ENCODE assay signal across 1 cellular context in the genomic region with DNA sequence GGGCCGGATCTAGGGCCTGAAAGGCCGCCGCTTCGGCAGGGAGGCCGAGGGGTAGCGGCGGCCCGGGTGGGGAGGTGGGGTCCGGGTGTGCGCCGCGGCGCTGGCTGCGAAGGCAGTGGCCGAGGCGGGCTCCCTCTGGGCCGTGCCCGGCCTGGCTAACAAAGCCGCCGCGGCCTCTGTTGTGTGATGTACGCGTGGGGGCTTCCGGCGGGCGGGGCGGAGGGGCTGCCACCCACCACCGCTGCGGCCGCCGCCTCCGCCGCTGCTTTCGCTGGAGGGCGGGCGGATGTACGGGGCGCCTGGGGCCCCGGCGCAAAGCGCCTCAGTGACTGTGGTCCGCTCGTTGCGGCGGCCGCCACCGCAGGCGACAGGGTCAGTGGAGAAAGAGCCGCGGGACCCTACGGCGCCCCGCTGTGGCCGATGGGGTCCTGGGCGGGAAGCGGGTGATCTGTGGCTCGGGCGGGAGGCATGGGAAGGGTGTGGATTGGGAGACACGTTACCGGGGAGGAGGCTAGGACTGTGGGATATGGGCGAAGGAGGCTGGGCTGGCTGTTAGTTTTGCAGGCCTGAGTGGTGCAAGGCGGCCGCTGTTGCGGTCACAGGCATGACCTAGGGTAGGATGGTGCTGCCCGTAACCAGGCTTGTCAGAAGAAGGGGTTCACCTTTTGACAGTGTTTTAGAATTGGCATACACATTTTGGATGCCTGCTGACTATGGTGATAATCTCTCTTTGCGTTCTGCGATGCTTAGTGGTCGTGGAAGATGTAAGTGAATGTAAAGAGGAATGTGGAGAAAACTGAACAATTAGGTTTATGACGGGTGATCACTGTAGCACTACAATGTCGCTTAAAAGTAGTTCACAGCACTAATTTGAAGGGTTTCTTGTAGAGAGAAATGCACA.
A peak's percentile ranks its signal among the peaks of the same experiment; 100 is the strongest.
TF ChIP-seq lines count a peak whose summit lies in the region.

No MANE protein-coding gene starts in this region.

TF ChIP-seq in K562, 482 proteins besides CTCF, POLR2A, EP300 and RAD21 (continued from another document and continues in another):
- TF ChIP-seq, protein P1, sequence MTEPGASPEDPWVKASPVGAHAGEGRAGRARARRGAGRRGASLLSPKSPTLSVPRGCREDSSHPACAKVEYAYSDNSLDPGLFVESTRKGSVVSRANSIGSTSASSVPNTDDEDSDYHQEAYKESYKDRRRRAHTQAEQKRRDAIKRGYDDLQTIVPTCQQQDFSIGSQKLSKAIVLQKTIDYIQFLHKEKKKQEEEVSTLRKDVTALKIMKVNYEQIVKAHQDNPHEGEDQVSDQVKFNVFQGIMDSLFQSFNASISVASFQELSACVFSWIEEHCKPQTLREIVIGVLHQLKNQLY (CRISPR knock-in tag; conservative IDR thresholded peaks at IDR 0.05): no peak
- TF ChIP-seq ZNF311 (CRISPR knock-in tag; IDR thresholded peaks at IDR 0.05) (no peak), ZNF589 (CRISPR knock-in tag; IDR thresholded peaks at IDR 0.05; ENCODE audit: low read depth) (0 out of 2 replicates have a peak, but pooled peaks have one; percentile 21), ZNF830 (CRISPR knock-in tag; IDR thresholded peaks at IDR 0.05) (no peak), CBFB (CRISPR knock-in tag; IDR thresholded peaks at IDR 0.05) (peak; percentile 64; the same call in 1 of the 2 replicates), HMGN3 (IDR thresholded peaks at IDR 0.05; ENCODE audit: borderline replicate concordance, extremely low read depth, insufficient read length, low read depth, low read length) (peak; percentile 42), TFAP4 (CRISPR knock-in tag; IDR thresholded peaks at IDR 0.05; ENCODE audit: borderline replicate concordance) (peak; percentile 46; the same call in 1 of the 2 replicates), ZNF766 (CRISPR knock-in tag; conservative IDR thresholded peaks at IDR 0.05) (no peak), PRDM10 (IDR thresholded peaks at IDR 0.05; ENCODE audit: partially characterized antibody) (peak; percentile 27), GABPA (tag; conservative IDR thresholded peaks at IDR 0.05; ENCODE audit: low read depth) (no peak), CREB3L1 (IDR thresholded peaks at IDR 0.05; ENCODE audit: borderline replicate concordance, low read depth) (no peak), POLR2B (IDR thresholded peaks at IDR 0.05; ENCODE audit: low read depth, partially characterized antibody) (peak; percentile 18), ZNF280B (CRISPR knock-in tag; IDR thresholded peaks at IDR 0.05) (no peak), NEUROD1 (IDR thresholded peaks at IDR 0.05; ENCODE audit: borderline replicate concordance, low read depth, low read length, partially characterized antibody) (peak; percentile 21), ETV6 (IDR thresholded peaks at IDR 0.05; ENCODE audit: borderline replicate concordance in 1 of 2, low read depth in 2 of 2, low read length in 1 of 2) (no peak), ETV6 (CRISPR knock-in tag; IDR thresholded peaks at IDR 0.05; ENCODE audit: borderline replicate concordance) (no peak), ZNF212 (CRISPR knock-in tag; IDR thresholded peaks at IDR 0.05) (no peak), STAT6 (CRISPR knock-in tag; IDR thresholded peaks at IDR 0.05) (no peak), ZC3H4 (CRISPR knock-in tag; IDR thresholded peaks at IDR 0.05; ENCODE audit: borderline replicate concordance) (no peak), ZNF512 (tag; IDR thresholded peaks at IDR 0.05) (no peak), FOXJ3 (CRISPR knock-in tag; IDR thresholded peaks at IDR 0.05) (no peak), HDAC1 (IDR thresholded peaks at IDR 0.05) (peak in 1 of 2 experiments; percentile 81; a peak in 2 of 4 replicates), TFAM (CRISPR knock-in tag; conservative IDR thresholded peaks at IDR 0.05) (no peak), FOSL1 (tag; conservative IDR thresholded peaks at IDR 0.05) (no peak)
- TF ChIP-seq, protein P2, sequence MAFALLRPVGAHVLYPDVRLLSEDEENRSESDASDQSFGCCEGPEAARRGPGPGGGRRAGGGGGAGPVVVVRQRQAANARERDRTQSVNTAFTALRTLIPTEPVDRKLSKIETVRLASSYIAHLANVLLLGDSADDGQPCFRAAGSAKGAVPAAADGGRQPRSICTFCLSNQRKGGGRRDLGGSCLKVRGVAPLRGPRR (CRISPR knock-in tag; IDR thresholded peaks at IDR 0.05): no peak
- TF ChIP-seq, protein P3, sequence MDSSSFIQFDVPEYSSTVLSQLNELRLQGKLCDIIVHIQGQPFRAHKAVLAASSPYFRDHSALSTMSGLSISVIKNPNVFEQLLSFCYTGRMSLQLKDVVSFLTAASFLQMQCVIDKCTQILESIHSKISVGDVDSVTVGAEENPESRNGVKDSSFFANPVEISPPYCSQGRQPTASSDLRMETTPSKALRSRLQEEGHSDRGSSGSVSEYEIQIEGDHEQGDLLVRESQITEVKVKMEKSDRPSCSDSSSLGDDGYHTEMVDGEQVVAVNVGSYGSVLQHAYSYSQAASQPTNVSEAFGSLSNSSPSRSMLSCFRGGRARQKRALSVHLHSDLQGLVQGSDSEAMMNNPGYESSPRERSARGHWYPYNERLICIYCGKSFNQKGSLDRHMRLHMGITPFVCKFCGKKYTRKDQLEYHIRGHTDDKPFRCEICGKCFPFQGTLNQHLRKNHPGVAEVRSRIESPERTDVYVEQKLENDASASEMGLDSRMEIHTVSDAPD (CRISPR knock-in tag; IDR thresholded peaks at IDR 0.05): no peak
- TF ChIP-seq, protein P4, sequence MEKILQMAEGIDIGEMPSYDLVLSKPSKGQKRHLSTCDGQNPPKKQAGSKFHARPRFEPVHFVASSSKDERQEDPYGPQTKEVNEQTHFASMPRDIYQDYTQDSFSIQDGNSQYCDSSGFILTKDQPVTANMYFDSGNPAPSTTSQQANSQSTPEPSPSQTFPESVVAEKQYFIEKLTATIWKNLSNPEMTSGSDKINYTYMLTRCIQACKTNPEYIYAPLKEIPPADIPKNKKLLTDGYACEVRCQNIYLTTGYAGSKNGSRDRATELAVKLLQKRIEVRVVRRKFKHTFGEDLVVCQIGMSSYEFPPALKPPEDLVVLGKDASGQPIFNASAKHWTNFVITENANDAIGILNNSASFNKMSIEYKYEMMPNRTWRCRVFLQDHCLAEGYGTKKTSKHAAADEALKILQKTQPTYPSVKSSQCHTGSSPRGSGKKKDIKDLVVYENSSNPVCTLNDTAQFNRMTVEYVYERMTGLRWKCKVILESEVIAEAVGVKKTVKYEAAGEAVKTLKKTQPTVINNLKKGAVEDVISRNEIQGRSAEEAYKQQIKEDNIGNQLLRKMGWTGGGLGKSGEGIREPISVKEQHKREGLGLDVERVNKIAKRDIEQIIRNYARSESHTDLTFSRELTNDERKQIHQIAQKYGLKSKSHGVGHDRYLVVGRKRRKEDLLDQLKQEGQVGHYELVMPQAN (IDR thresholded peaks at IDR 0.05; ENCODE audit: borderline replicate concordance): peak; percentile 65; the same call in 1 of the 2 replicates
- TF ChIP-seq, protein P5, sequence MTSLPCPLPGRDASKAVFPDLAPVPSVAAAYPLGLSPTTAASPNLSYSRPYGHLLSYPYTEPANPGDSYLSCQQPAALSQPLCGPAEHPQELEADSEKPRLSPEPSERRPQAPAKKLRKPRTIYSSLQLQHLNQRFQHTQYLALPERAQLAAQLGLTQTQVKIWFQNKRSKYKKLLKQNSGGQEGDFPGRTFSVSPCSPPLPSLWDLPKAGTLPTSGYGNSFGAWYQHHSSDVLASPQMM (CRISPR knock-in tag; IDR thresholded peaks at IDR 0.05): no peak
